Comparison of ENCODE assay signal across 26 cellular contexts in the genomic region with DNA sequence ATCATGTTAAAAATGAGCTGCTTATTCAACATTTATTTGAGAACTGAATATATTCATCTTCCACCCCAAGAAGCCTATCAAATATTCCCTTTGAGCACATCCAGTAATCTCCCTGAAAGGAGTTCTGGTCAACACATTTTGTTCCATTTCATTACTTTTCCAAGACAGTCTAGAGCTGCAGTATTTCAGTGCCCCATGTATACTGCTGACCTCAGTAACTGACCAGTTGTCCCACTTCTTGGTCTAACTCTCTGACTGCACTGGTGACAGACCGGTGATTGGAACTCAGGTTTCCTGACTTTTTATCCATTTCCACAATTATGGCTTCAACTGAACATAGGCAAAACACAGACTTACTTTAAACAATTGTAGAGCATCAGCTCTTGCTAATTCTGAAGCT.
"Had no signal": no experiment of that assay in that cellular context is flagged by ENCODE, and none has a peak within 500 bp of the region (broad histone marks: within the 10 kb centered on the region; RNA-seq: fewer than 3 reads in every experiment).

No MANE protein-coding gene starts in this region.

- H3K27ac ChIP-seq: coronary artery, dorsolateral prefrontal cortex, epithelial cell of prostate, esophagus squamous epithelium, gastrocnemius medialis, heart right ventricle, left lung, lower lobe of right lung had no signal

- H3K4me3 ChIP-seq: coronary artery, dorsolateral prefrontal cortex, esophagus squamous epithelium, gastrocnemius medialis, heart right ventricle, left lung, lower lobe of right lung, mucosa of descending colon had no signal

- DNase-seq: dermis blood vessel endothelial cell; dorsolateral prefrontal cortex; effector CD4-positive, alpha-beta T cell; effector memory CD4-positive, alpha-beta T cell; erythroblast; esophagus squamous epithelium; foreskin fibroblast; foreskin melanocyte; gastrocnemius medialis; glutamatergic neuron; head of caudate nucleus; heart right ventricle; hippocampal formation; left cardiac atrium; left ventricle myocardium superior; lower lobe of right lung; mesenchymal stem cell; mucosa of descending colon; naive B cell had no signal

- H3K27me3 ChIP-seq: dorsolateral prefrontal cortex, esophagus squamous epithelium, gastrocnemius medialis, heart right ventricle, left lung had no signal

- H3K9me3 ChIP-seq: esophagus squamous epithelium, gastrocnemius medialis, lower lobe of right lung had no signal

- H3K36me3 ChIP-seq: esophagus squamous epithelium, gastrocnemius medialis, heart right ventricle, left lung, lower lobe of right lung had no signal

- FAIRE-seq: colon, islet of Langerhans, keratinocyte had no signal

- ATAC-seq: esophagus mucosa, gastrocnemius medialis, heart right ventricle, left cardiac atrium, left lung, left ventricle myocardium superior, lower lobe of right lung, mucosa of descending colon had no signal

- H3K4me1 ChIP-seq: esophagus squamous epithelium, gastrocnemius medialis, heart right ventricle, left lung, lower lobe of right lung had no signal
